ENCODE assay signal across 12 cellular contexts in the genomic region with DNA sequence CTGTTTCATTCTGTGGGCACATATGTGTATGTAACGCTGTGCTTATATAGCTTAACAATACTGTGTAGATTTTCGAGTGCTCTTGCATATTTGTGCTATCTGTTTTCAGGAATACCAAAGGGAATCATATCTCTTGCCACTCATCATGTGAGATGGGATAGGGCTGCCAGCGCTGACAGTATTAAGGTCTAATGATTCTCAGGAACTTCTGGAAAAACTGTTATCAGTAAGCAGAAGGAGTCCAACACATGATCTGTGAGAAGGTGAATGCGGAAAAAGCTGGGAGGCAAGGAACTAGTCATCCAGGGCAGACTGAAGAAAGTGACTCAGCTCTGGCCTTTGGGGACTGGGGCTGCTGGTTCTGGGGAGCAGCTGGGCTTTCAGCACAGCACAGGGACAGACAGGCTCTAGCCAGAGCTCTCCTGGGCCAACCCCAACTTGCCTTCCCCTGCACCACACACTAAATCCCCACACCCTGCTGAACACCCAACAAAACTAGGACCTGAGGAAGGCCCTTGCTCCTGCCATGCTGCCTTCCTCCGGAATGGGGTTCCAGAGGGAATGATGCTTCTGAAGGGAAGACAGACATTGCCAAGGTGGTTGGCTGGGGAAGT. TPM values are rescaled to one million over a fixed set of nuclear protein-coding genes. Genes with fewer than 3 reads are reported as not detected.
A peak's percentile ranks its signal among the peaks of the same experiment; 100 is the strongest.
DNase-seq lines count a peak whose midpoint lies in the region; ATAC-seq and TF ChIP-seq lines count a peak whose summit lies in the region.
"Not testable (repeated sequence)": the region's sequence is repeated elsewhere in the genome, so short reads cannot be mapped to it uniquely, and the experiment has no call there.
"Had no signal": no experiment of that assay in that cellular context is flagged by ENCODE, and none has a peak within 500 bp of the region (broad histone marks: within the 10 kb centered on the region; RNA-seq: fewer than 3 reads in every experiment).

No MANE protein-coding gene starts in this region.

- not testable (repeated sequence) for H4K20me1 ChIP-seq in IMR-90 (ENCODE audit: insufficient read depth, low read length)

- not testable (repeated sequence) for H2BK15ac ChIP-seq in IMR-90 (ENCODE audit: low read depth, low read length)

- not testable (repeated sequence) for TF ChIP-seq EP300 in stomach (IDR thresholded peaks at IDR 0.05)

- not testable (repeated sequence) for H2AK5ac ChIP-seq in IMR-90 (ENCODE audit: low read depth, low read length)

- CTCF ChIA-PET in IMR-90 (lab: Yijun Ruan, JAX): not testable (repeated sequence)

- POLR2A ChIA-PET in IMR-90 (lab: Charles Lee; ENCODE audit: unreplicated experiment): not testable (repeated sequence)

- not testable (repeated sequence) for H2AFZ ChIP-seq in IMR-90 (replicated peaks; ENCODE audit: low read length, poor library complexity)

- H3K18ac ChIP-seq in IMR-90 (ENCODE audit: low read depth, low read length): not testable (repeated sequence)

- not testable (repeated sequence) for H4K91ac ChIP-seq in IMR-90 (ENCODE audit: insufficient read depth, low read depth, low read length)

- intact Hi-C loops in IMR-90 (cut with micrococcal nuclease); adrenal gland (cut with DNase I); Right ventricle myocardium inferior (cut with DNase I); stomach (cut with DNase I; ENCODE audit: low total_unique reads): not testable (repeated sequence)

- ATAC-seq in IMR-90 (ENCODE audit: low read depth) (peak; percentile 44), Right ventricle myocardium inferior (peak; percentile 52)

- not testable (repeated sequence) for TF ChIP-seq RAD21 in IMR-90 (IDR thresholded peaks at IDR 0.05; ENCODE audit: low read length)

- WGBS in IMR-90 (ENCODE audit: extremely low coverage in 2 of 2, insufficient read length in 1 of 2), 2 experiments: no CpG with 5 or more reads among the region's 5 CpGs
- WGBS in adrenal gland, 4 donors: 79 to 84% (median 81%) methylated on average over 4 to 5 of the region's 5 CpGs
- WGBS in stomach, 5 donors: 74 to 81% (median 77%) methylated on average over 5 of the region's 5 CpGs

- not testable (repeated sequence) for BruUV-seq in IMR-90 (replicated peaks; lab: Mats Ljungman, UMichigan)

- not testable (repeated sequence) for H2AK9ac ChIP-seq in IMR-90 (replicated peaks; ENCODE audit: low read depth, low read length, poor library complexity)

- H3K9me1 ChIP-seq in IMR-90 (ENCODE audit: insufficient read depth, low read length): not testable (repeated sequence)

- not testable (repeated sequence) for H3K4me3 ChIP-seq in IMR-90 (ENCODE audit: insufficient read depth, low read depth, low read length); adrenal gland; fibroblast of pulmonary artery (replicated peaks; ENCODE audit: low read depth, low read length); right atrium auricular region; stomach

- not testable (repeated sequence) for H3K4me1 ChIP-seq in IMR-90 (ENCODE audit: control insufficient read depth, insufficient read depth, low read length); adrenal gland (replicated peaks in 1 of 2)
- H3K4me1 ChIP-seq in right atrium auricular region (peaks cover 0 to 31% of the 10 kb centered on the region in 2 donors), stomach (peaks cover 13 to 21% (median 18%) of the 10 kb centered on the region in 4 donors)

- H2BK5ac ChIP-seq in IMR-90 (ENCODE audit: low read depth, low read length, poor library complexity, severe bottlenecking): not testable (repeated sequence)

- H3K27ac ChIP-seq in IMR-90 (ENCODE audit: insufficient read depth, low read length): not testable (repeated sequence)
- peak overlapping the region in 3 of 5 donors; percentile 17 to 49 (median 38) for H3K27ac ChIP-seq in adrenal gland
- H3K27ac ChIP-seq in right atrium auricular region: peak overlapping the region; percentile 16 to 44
- H3K27ac ChIP-seq in stomach: peak overlapping the region; percentile 2 to 77 (median 64)

- H3K14ac ChIP-seq in IMR-90 (replicated peaks; ENCODE audit: low read depth, low read length): not testable (repeated sequence)

- not testable (repeated sequence) for H3K36me3 ChIP-seq in IMR-90 (ENCODE audit: control insufficient read depth, insufficient read depth, low read length); adrenal gland (replicated peaks in 1 of 2); right atrium auricular region; stomach

- not testable (repeated sequence) for TF ChIP-seq POLR2A in IMR-90 (IDR thresholded peaks at IDR 0.05; ENCODE audit: low read depth, low read length); adrenal gland (IDR thresholded peaks at IDR 0.05); stomach (IDR thresholded peaks at IDR 0.05)

- H3K27me3 ChIP-seq in IMR-90 (ENCODE audit: control insufficient read depth, insufficient read depth, low read length); adrenal gland; right atrium auricular region; stomach: not testable (repeated sequence)

- not testable (repeated sequence) for H3K9me3 ChIP-seq in IMR-90 (ENCODE audit: control insufficient read depth, insufficient read depth, low read length); adrenal gland (replicated peaks in 1 of 3); right atrium auricular region; stomach

- TF ChIP-seq CTCF in IMR-90 (conservative IDR thresholded peaks at IDR 0.05; ENCODE audit: low read depth, low read length); adrenal gland (IDR thresholded peaks at IDR 0.05); fibroblast of pulmonary artery (IDR thresholded peaks at IDR 0.05; ENCODE audit: low read length, missing control alignments); right atrium auricular region (IDR thresholded peaks at IDR 0.05); stomach (IDR thresholded peaks at IDR 0.05): not testable (repeated sequence)

- dilution Hi-C loops in IMR-90 (cut with HindIII; ENCODE audit: low sequenced_read_pairs, unreplicated experiment): not testable (repeated sequence)

- H3K9ac ChIP-seq in IMR-90 (ENCODE audit: low read depth, low read length): not testable (repeated sequence)

- H2BK120ac ChIP-seq in IMR-90 (ENCODE audit: low read depth, low read length): not testable (repeated sequence)

- in situ Hi-C loops in IMR-90 (cut with MboI; ENCODE audit: low sequenced_read_pairs): not testable (repeated sequence)

- H3K23ac ChIP-seq in IMR-90 (ENCODE audit: low read depth, low read length): not testable (repeated sequence)

- not testable (repeated sequence) for DNase-seq in IMR-90; adrenal gland; Right ventricle myocardium inferior (ENCODE audit: missing footprints); right atrium auricular region (ENCODE audit: low spot score)
- DNase-seq in fibroblast of pulmonary artery (ENCODE audit: low read depth): peak; percentile 6
- DNase-seq in myocyte (ENCODE audit: low read depth): peak; percentile 17
- DNase-seq in stomach: peak; percentile 24

- not testable (repeated sequence) for H2BK20ac ChIP-seq in IMR-90 (ENCODE audit: low read depth, low read length)

- H3K79me1 ChIP-seq in IMR-90 (ENCODE audit: low read depth in 1 of 2, low read length in 2 of 2): not testable (repeated sequence)

- H3K4ac ChIP-seq in IMR-90 (ENCODE audit: low read depth, low read length): not testable (repeated sequence)

- not testable (repeated sequence) for H4K8ac ChIP-seq in IMR-90 (ENCODE audit: low read depth in 2 of 2, low read length in 2 of 2)

- H4K5ac ChIP-seq in IMR-90 (ENCODE audit: low read depth, low read length): not testable (repeated sequence)

- H3K4me2 ChIP-seq in IMR-90 (ENCODE audit: low read depth, low read length): not testable (repeated sequence)

- H3K56ac ChIP-seq in IMR-90 (ENCODE audit: extremely low read depth, insufficient read depth, low read length): not testable (repeated sequence)

RNA-seq across cellular contexts. Expression of a gene that starts 34.2 kb away (rescaled TPM):
- total RNA-seq in IMR-90 (2012; rRNA removed) (not detected in 2 replicates), adrenal gland (10 to 100 TPM in 1 of 8 donors, 1 to 10 TPM in 4, under 1 TPM in 3; 0.28 to 18.5 (median 1.8) TPM), Right ventricle myocardium inferior (0.08 TPM), right atrium auricular region (under 1 TPM; 0.08 to 0.11 TPM), myocyte (not detected in 2 replicates), stomach (100 to 1,000 TPM in 2 of 5 donors, 10 to 100 TPM in 2, 1 to 10 TPM in 1; 1.2 to 445 (median 94.9) TPM)
- polyA plus RNA-seq in IMR-90 (2012; rRNA removed) (0.03 TPM in 1 of 2 replicates, not detected in the other), adrenal gland (1 to 10 TPM; 1.1 to 1.7 (median 1.3) TPM), stomach (10 to 100 TPM in 2 of 3 donors, 1 to 10 TPM in 1; 6.4 to 22.9 (median 21.1) TPM)
- under 0.01 TPM in 1 of 2 replicates, not detected in the other for polyA plus RNA-seq in IMR-90 (2012; cell fraction: cytosol; rRNA removed)
- polyA plus RNA-seq in IMR-90 (2012; cell fraction: nucleus; rRNA removed; ENCODE audit: low replicate concordance): 0.08 and 0.22 TPM in 2 replicates
- polyA plus RNA-seq in myocyte (2012): 0.03 TPM
- total RNA-seq: GM23338, H7 had no signal
- polyA plus RNA-seq: AG04450, CD14-positive monocyte, GM23338 had no signal

RNA-seq across cellular contexts. Expression of a gene that starts 34.4 kb away (rescaled TPM):
- total RNA-seq in IMR-90 (2012; rRNA removed) (not detected in 2 replicates), adrenal gland (1 to 10 TPM in 3 of 8 donors, under 1 TPM in 1, not detected in 4; 0.87 to 4.1 (median 1.4) TPM), Right ventricle myocardium inferior (not detected), right atrium auricular region (not detected), myocyte (not detected in 2 replicates), stomach (100 to 1,000 TPM in 1 of 5 donors, 10 to 100 TPM in 2, 1 to 10 TPM in 1, not detected in 1; 1.3 to 119 (median 28.0) TPM)
- polyA plus RNA-seq in IMR-90 (2012; rRNA removed) (not detected in 2 replicates), adrenal gland (under 1 TPM; 0.11 to 0.84 (median 0.48) TPM), stomach (10 to 100 TPM in 2 of 3 donors, 1 to 10 TPM in 1; 8.9 to 43.3 (median 25.0) TPM)
- not detected in 2 replicates for polyA plus RNA-seq in IMR-90 (2012; cell fraction: cytosol; rRNA removed)
- polyA plus RNA-seq in IMR-90 (2012; cell fraction: nucleus; rRNA removed; ENCODE audit: low replicate concordance): 0.03 TPM in 1 of 2 replicates, not detected in the other
- not detected for polyA plus RNA-seq in myocyte (2012)
- total RNA-seq: CD8-positive, alpha-beta T cell; GM23338; H7 had no signal
- polyA plus RNA-seq: AG04450, CD14-positive monocyte, GM23338 had no signal

RNA-seq across cellular contexts. Expression of a gene that starts 49.9 kb away (rescaled TPM):
- not detected in 2 replicates for total RNA-seq in IMR-90 (2012; rRNA removed)
- polyA plus RNA-seq in IMR-90 (2012; rRNA removed): 0.02 TPM in 1 of 2 replicates, not detected in the other
- polyA plus RNA-seq in IMR-90 (2012; cell fraction: cytosol; rRNA removed): 0.02 and 0.10 TPM in 2 replicates
- 0.06 and 0.07 TPM in 2 replicates for polyA plus RNA-seq in IMR-90 (2012; cell fraction: nucleus; rRNA removed; ENCODE audit: low replicate concordance)
- total RNA-seq in adrenal gland: 10 to 100 TPM in 2 of 8 donors, 1 to 10 TPM in 6; 1.9 to 21.3 (median 6.1) TPM
- 1 to 10 TPM in 2 of 3 donors, under 1 TPM in 1; 0.81 to 5.1 (median 2.9) TPM for polyA plus RNA-seq in adrenal gland
- 0.68 TPM for total RNA-seq in Right ventricle myocardium inferior
- total RNA-seq in right atrium auricular region: 1 to 10 TPM in 1 of 2 donors, under 1 TPM in 1; 0.41 to 2.7 TPM
- not detected in 2 replicates for total RNA-seq in myocyte
- 0.20 TPM for polyA plus RNA-seq in myocyte (2012)
- total RNA-seq in stomach: 10 to 100 TPM in 3 of 5 donors, 1 to 10 TPM in 1, not detected in 1; 2.4 to 29.6 (median 18.8) TPM
- polyA plus RNA-seq in stomach: 10 to 100 TPM; 26.4 to 96.7 (median 27.1) TPM
- total RNA-seq: CD8-positive, alpha-beta T cell; GM23338; H7 had no signal
- polyA plus RNA-seq: AG04450, CD14-positive monocyte, GM23338 had no signal

RNA-seq across cellular contexts. Expression of a gene that starts 50.1 kb away (rescaled TPM):
- total RNA-seq in IMR-90 (2012; rRNA removed): not detected in 2 replicates
- polyA plus RNA-seq in IMR-90 (2012; rRNA removed): not detected in 2 replicates
- polyA plus RNA-seq in IMR-90 (2012; cell fraction: cytosol; rRNA removed): 0.01 TPM in 1 of 2 replicates, not detected in the other
- polyA plus RNA-seq in IMR-90 (2012; cell fraction: nucleus; rRNA removed; ENCODE audit: low replicate concordance): 0.02 TPM in 2 replicates
- total RNA-seq in adrenal gland: 10 to 100 TPM in 7 of 8 donors, 1 to 10 TPM in 1; 8.2 to 98.8 (median 24.2) TPM
- 10 to 100 TPM in 2 of 3 donors, 1 to 10 TPM in 1; 2.5 to 23.7 (median 14.2) TPM for polyA plus RNA-seq in adrenal gland
- 1.0 TPM for total RNA-seq in Right ventricle myocardium inferior
- total RNA-seq in right atrium auricular region: 1 to 10 TPM; 1.1 to 3.6 TPM
- total RNA-seq in myocyte: not detected in 2 replicates
- 2.1 TPM for polyA plus RNA-seq in myocyte (2012)
- total RNA-seq in stomach: 100 to 1,000 TPM in 2 of 5 donors, 10 to 100 TPM in 1, 1 to 10 TPM in 1, not detected in 1; 2.9 to 114 (median 87.8) TPM
- polyA plus RNA-seq in stomach: 10 to 100 TPM; 16.3 to 62.6 (median 32.3) TPM
- total RNA-seq: CD8-positive, alpha-beta T cell had no signal
- polyA plus RNA-seq: AG04450 had no signal

RNA-seq across cellular contexts. Expression of a gene that starts 56.7 kb away (rescaled TPM):
- 21.9 and 34.2 TPM in 2 replicates for total RNA-seq in IMR-90 (2012; rRNA removed)
- 27.6 and 30.8 TPM in 2 replicates for polyA plus RNA-seq in IMR-90 (2012; rRNA removed)
- polyA plus RNA-seq in IMR-90 (2012; cell fraction: cytosol; rRNA removed): 19.2 and 27.1 TPM in 2 replicates
- polyA plus RNA-seq in IMR-90 (2012; cell fraction: nucleus; rRNA removed; ENCODE audit: low replicate concordance): 38.1 and 57.6 TPM in 2 replicates
- total RNA-seq in adrenal gland: 100 to 1,000 TPM in 1 of 8 donors, 10 to 100 TPM in 7; 30.1 to 164 (median 53.5) TPM
- polyA plus RNA-seq in adrenal gland: 100 to 1,000 TPM in 1 of 3 donors, 1 to 10 TPM in 2; 6.8 to 124 (median 8.1) TPM
- total RNA-seq in Right ventricle myocardium inferior: 11.2 TPM
- 1 to 10 TPM; 5.7 to 9.0 TPM for total RNA-seq in right atrium auricular region
- total RNA-seq in myocyte: 8.3 and 11.2 TPM in 2 replicates
- 10.3 TPM for polyA plus RNA-seq in myocyte (2012)
- 10 to 100 TPM in 3 of 5 donors, 1 to 10 TPM in 2; 5.5 to 43.3 (median 17.0) TPM for total RNA-seq in stomach
- polyA plus RNA-seq in stomach: 10 to 100 TPM; 10.5 to 33.5 (median 13.7) TPM
